Comparison of ENCODE assay signal across 1 cellular context in the genomic region with DNA sequence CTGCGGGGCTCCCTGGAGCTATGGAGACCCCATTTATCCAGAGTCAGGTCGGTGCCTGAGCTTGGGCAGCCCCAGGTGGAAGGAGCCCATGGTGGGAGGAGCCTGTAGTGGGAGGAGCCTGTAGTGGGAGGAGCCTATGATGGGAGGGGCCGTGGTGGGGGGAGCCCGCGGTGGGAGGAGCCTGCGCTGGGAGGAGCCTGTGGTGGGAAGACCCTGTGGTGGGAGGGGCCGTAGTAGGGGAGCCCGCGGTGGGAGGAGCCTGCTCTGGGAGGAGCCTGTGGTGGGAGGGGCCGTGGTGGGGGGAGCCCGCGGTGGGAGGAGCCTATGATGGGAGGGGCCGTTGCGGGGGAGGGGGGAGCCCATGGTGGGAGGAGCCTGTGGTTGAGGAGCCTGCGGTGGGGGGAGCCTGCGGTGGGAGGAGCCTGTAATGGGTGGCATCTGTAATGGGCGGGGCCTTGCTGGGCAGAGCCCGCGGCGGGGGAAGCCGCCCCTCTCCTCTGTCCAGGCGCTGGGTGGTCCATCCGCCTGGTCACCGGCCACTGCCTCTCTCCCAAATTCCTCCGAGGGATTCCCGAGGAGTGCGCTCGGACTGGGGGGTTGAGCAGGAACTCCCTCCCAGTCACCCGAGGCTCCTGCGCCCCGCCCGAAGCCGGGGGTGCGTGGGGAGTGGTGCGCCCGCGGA.
A peak's percentile ranks its signal among the peaks of the same experiment; 100 is the strongest.
TF ChIP-seq lines count a peak whose summit lies in the region.

No MANE protein-coding gene starts in this region.

TF ChIP-seq in IMR-90, 13 proteins besides CTCF, POLR2A, EP300 and RAD21:
- TF ChIP-seq MAZ (IDR thresholded peaks at IDR 0.05; ENCODE audit: borderline replicate concordance, low read depth, low read length): peak; percentile 87
- TF ChIP-seq, protein P1, sequence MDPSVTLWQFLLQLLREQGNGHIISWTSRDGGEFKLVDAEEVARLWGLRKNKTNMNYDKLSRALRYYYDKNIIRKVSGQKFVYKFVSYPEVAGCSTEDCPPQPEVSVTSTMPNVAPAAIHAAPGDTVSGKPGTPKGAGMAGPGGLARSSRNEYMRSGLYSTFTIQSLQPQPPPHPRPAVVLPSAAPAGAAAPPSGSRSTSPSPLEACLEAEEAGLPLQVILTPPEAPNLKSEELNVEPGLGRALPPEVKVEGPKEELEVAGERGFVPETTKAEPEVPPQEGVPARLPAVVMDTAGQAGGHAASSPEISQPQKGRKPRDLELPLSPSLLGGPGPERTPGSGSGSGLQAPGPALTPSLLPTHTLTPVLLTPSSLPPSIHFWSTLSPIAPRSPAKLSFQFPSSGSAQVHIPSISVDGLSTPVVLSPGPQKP (IDR thresholded peaks at IDR 0.05; ENCODE audit: borderline replicate concordance, low read depth, low read length): no peak
